16 cellular contexts compared by ENCODE assay signal in genomic region chr16:85996843-85997242, GRCh38.
DNase-seq lines count a peak whose midpoint lies in the region; ATAC-seq, FAIRE-seq and TF ChIP-seq lines count a peak whose summit lies in the region.
"Had no signal": no experiment of that assay in that cellular context is flagged by ENCODE, and none has a peak within 500 bp of the region (broad histone marks: within the 10 kb centered on the region; RNA-seq: fewer than 3 reads in every experiment).

No MANE protein-coding gene starts in this region.

- TF ChIP-seq CTCF in HEK293 (tag by site-specific recombination; IDR thresholded peaks at IDR 0.05) (no peak), upper lobe of right lung (IDR thresholded peaks at IDR 0.05) (no peak)

- POLR2A ChIA-PET in HEK293 (lab: Yijun Ruan, JAX), result no interaction called here
- POLR2A ChIA-PET in CD8-positive, alpha-beta memory T cell (lab: Charles Lee), result no interaction called here

- ATAC-seq in upper lobe of right lung (no peak), HG02571 (IDR thresholded peaks at IDR 0.05; ENCODE audit: unreplicated experiment) (no peak)
- ATAC-seq: GM23338 had no signal

- H3K9me3 Mint-ChIP-seq in activated CD4-positive, alpha-beta T cell treated with anti-CD3 and anti-CD28 coated beads, Interleukin-2, amount 10 ng/mL, durations not matched to agents 24 days and 14 days, result no peaks in the 10 kb centered on the region
- no peaks in the 10 kb centered on the region for H3K9me3 Mint-ChIP-seq in CD8-positive, alpha-beta memory T cell
- H3K9me3 Mint-ChIP-seq: GM23338 had no signal

- no peak for DNase-seq in activated CD4-positive, alpha-beta T cell treated with anti-CD3 and anti-CD28 coated beads, Interleukin-2, amount 10 ng/mL, durations not matched to agents 24 days and 14 days
- DNase-seq in activated CD4-positive, alpha-beta T cell treated with anti-CD3 and anti-CD28 coated beads, Interleukin-2, amount 50 U/mL, for 48 hours, result no peak
- DNase-seq in islet precursor cell (peak; percentile 38), upper lobe of right lung (peak; percentile 37), RCC 7860 (ENCODE audit: low spot score) (no peak)
- no peak for DNase-seq in CD8-positive, alpha-beta memory T cell
- DNase-seq: 8988T, KG1, NCI-H1105, NCI-H187, NCI-H446 treated with DMSO at 0.1 percent for 48 hours, SHP77 treated with DMSO at 0.1 percent for 48 hours had no signal

- H3K27ac Mint-ChIP-seq in activated CD4-positive, alpha-beta T cell treated with anti-CD3 and anti-CD28 coated beads, Interleukin-2, amount 10 ng/mL, durations not matched to agents 24 days and 14 days, result peak overlapping the region; percentile 83
- H3K27ac Mint-ChIP-seq in CD8-positive, alpha-beta memory T cell, result no peak overlapping the region
- H3K27ac Mint-ChIP-seq: GM23338 had no signal

- CTCF ChIA-PET in HEK293 (lab: Yijun Ruan, JAX), result interaction anchor here (16.0 kb wide), 1 partner anchor 177 kb away, joined by 292 read pairs; no protein-coding TSS in a partner anchor
- CTCF ChIA-PET in CD8-positive, alpha-beta memory T cell (lab: Charles Lee), result interaction anchor here (1.0 kb wide), 1 partner anchor 177 kb away, joined by 3 read pairs; no protein-coding TSS in a partner anchor

- H3K4me1 ChIP-seq in HEK293 (ENCODE audit: control insufficient read depth, insufficient read depth, low read length), result no peaks in the 10 kb centered on the region
- H3K4me1 ChIP-seq in upper lobe of right lung, result no peaks in the 10 kb centered on the region
- H3K4me1 ChIP-seq in CD8-positive, alpha-beta memory T cell (ENCODE audit: insufficient read depth, low read length), result peaks cover 9% of the 10 kb centered on the region

- H3K27me3 Mint-ChIP-seq in activated CD4-positive, alpha-beta T cell treated with anti-CD3 and anti-CD28 coated beads, Interleukin-2, amount 10 ng/mL, durations not matched to agents 24 days and 14 days, result no peaks in the 10 kb centered on the region
- H3K27me3 Mint-ChIP-seq in CD8-positive, alpha-beta memory T cell, result peaks cover 0 to 15% of the 10 kb centered on the region in 2 donors

- no peaks in the 10 kb centered on the region for H3K36me3 Mint-ChIP-seq in activated CD4-positive, alpha-beta T cell treated with anti-CD3 and anti-CD28 coated beads, Interleukin-2, amount 10 ng/mL, durations not matched to agents 24 days and 14 days (ENCODE audit: low read depth)
- no peaks in the 10 kb centered on the region for H3K36me3 Mint-ChIP-seq in CD8-positive, alpha-beta memory T cell

- peaks cover 34% of the 10 kb centered on the region for H3K4me1 Mint-ChIP-seq in activated CD4-positive, alpha-beta T cell treated with anti-CD3 and anti-CD28 coated beads, Interleukin-2, amount 10 ng/mL, durations not matched to agents 24 days and 14 days
- H3K4me1 Mint-ChIP-seq in CD8-positive, alpha-beta memory T cell, result peaks cover 11 to 23% (median 21%) of the 10 kb centered on the region in 3 donors
- H3K4me1 Mint-ChIP-seq: GM23338 had no signal

- no peak overlapping the region for H3K4me3 ChIP-seq in HEK293 (ENCODE audit: low read depth, low read length)
- no peak overlapping the region for H3K4me3 ChIP-seq in upper lobe of right lung
- no peak overlapping the region for H3K4me3 ChIP-seq in CD8-positive, alpha-beta memory T cell (ENCODE audit: low read length)
- H3K4me3 ChIP-seq: GM23338 had no signal

- H3K27ac ChIP-seq in HEK293 (ENCODE audit: extremely low read depth, low read depth, low read length), result no peak overlapping the region
- no peak overlapping the region for H3K27ac ChIP-seq in upper lobe of right lung
- no peak overlapping the region for H3K27ac ChIP-seq in CD8-positive, alpha-beta memory T cell (ENCODE audit: low read depth, low read length)

- intact Hi-C loops in activated CD4-positive, alpha-beta T cell treated with anti-CD3 and anti-CD28 coated beads, Interleukin-2, amount 10 ng/mL, durations not matched to agents 24 days and 14 days (cut with micrococcal nuclease), result loop anchor here (10.0 kb wide), 1 partner anchor 668 kb away; no protein-coding TSS in a partner anchor
- intact Hi-C loops in upper lobe of right lung (cut with DNase I), result no loop called here

- peaks cover 8% of the 10 kb centered on the region for H3K27me3 ChIP-seq in upper lobe of right lung
- no peaks in the 10 kb centered on the region for H3K27me3 ChIP-seq in CD8-positive, alpha-beta memory T cell (ENCODE audit: insufficient read depth, low read length, poor library complexity, severe bottlenecking)

- no peak for FAIRE-seq in RCC 7860 (lab: Jason Lieb, UNC)
- FAIRE-seq: G401.6 had no signal

- H3K36me3 ChIP-seq in HEK293 (ENCODE audit: control insufficient read depth in 2 of 2, insufficient read depth in 1 of 2, low read length in 2 of 2) (no peaks in the 10 kb centered on the region), upper lobe of right lung (no peaks in the 10 kb centered on the region)
- no peaks in the 10 kb centered on the region for H3K36me3 ChIP-seq in CD8-positive, alpha-beta memory T cell (ENCODE audit: insufficient read depth, low read length)

- no peak overlapping the region for H3K4me3 Mint-ChIP-seq in activated CD4-positive, alpha-beta T cell treated with anti-CD3 and anti-CD28 coated beads, Interleukin-2, amount 10 ng/mL, durations not matched to agents 24 days and 14 days
- no peak overlapping the region for H3K4me3 Mint-ChIP-seq in CD8-positive, alpha-beta memory T cell
- H3K4me3 Mint-ChIP-seq: GM23338 had no signal

- H3K9me3 ChIP-seq in HEK293 (ENCODE audit: control insufficient read depth, insufficient read depth, low read depth, low read length), result no peaks in the 10 kb centered on the region
- no peaks in the 10 kb centered on the region for H3K9me3 ChIP-seq in upper lobe of right lung
- H3K9me3 ChIP-seq in CD8-positive, alpha-beta memory T cell (ENCODE audit: low read length), result no peaks in the 10 kb centered on the region

TF ChIP-seq in HEK293, 187 proteins besides CTCF, POLR2A, EP300 and RAD21:
- TF ChIP-seq ZNF416 (tag by site-specific recombination; IDR thresholded peaks at IDR 0.05) (no peak), IKZF3 (tag by site-specific recombination; IDR thresholded peaks at IDR 0.05) (peak; percentile 42; the same call in 1 of the 2 replicates), ZNF654 (tag by site-specific recombination; IDR thresholded peaks at IDR 0.05; ENCODE audit: low read depth) (no peak), ZIC2 (tag by site-specific recombination; IDR thresholded peaks at IDR 0.05) (peak; percentile 79), ZNF449 (tag by site-specific recombination; IDR thresholded peaks at IDR 0.05) (0 out of 2 replicates have a peak, but pooled peaks have one; percentile 21), GLIS1 (tag by site-specific recombination; IDR thresholded peaks at IDR 0.05) (peak; percentile 65)
TF ChIP-seq in HEK293: peak in this region for 4.

Comparison
In these comparisons a context has a peak if more than half of its experiments do, and no peak if none do; other contexts are left out.
1. DNase-seq: peak in islet precursor cell (single experiment) and upper lobe of right lung (single experiment); none in activated CD4-positive, alpha-beta T cell treated with anti-CD3 and anti-CD28 coated beads, Interleukin-2, amount 10 ng/mL, durations not matched to agents 24 days and 14 days (single experiment), activated CD4-positive, alpha-beta T cell treated with anti-CD3 and anti-CD28 coated beads, Interleukin-2, amount 50 U/mL, for 48 hours (0 of 2), RCC 7860 (single experiment) and CD8-positive, alpha-beta memory T cell (0 of 5).